ENCODE assay signal across 10 cellular contexts in genomic region chrX:153818571-153819397, GRCh38. TPM values are rescaled to one million over a fixed set of nuclear protein-coding genes. Genes with fewer than 3 reads are reported as not detected.
DNase-seq lines count a peak whose midpoint lies in the region; ATAC-seq and TF ChIP-seq lines count a peak whose summit lies in the region.
"Had no signal": no experiment of that assay in that cellular context is flagged by ENCODE, and none has a peak within 500 bp of the region (broad histone marks: within the 10 kb centered on the region; RNA-seq: fewer than 3 reads in every experiment).

No MANE protein-coding gene starts in this region.

- H3K9ac ChIP-seq in neural cell (ENCODE audit: low read length) = peak overlapping the region; percentile 79

- no peak overlapping the region for H3K27ac Mint-ChIP-seq in activated CD8-positive, alpha-beta T cell treated with anti-CD3 and anti-CD28 coated beads, Interleukin-2, amount 10 ng/mL, durations not matched to agents 7 days and 5 days

- TF ChIP-seq EP300 in neural cell (conservative IDR thresholded peaks at IDR 0.05; ENCODE audit: poor library complexity, severe bottlenecking) = peak; percentile 22

- H3K9me3 ChIP-seq in neural cell (ENCODE audit: low read length) = no peaks in the 10 kb centered on the region

- no peaks in the 10 kb centered on the region for H3K36me3 ChIP-seq in neural cell (ENCODE audit: insufficient read depth, low read length)
- H3K36me3 ChIP-seq in urinary bladder (ENCODE audit: insufficient read depth) = no peaks in the 10 kb centered on the region

- H3K9me3 Mint-ChIP-seq in activated CD8-positive, alpha-beta T cell treated with anti-CD3 and anti-CD28 coated beads, Interleukin-2, amount 10 ng/mL, durations not matched to agents 7 days and 5 days (ENCODE audit: insufficient read depth) = no peaks in the 10 kb centered on the region

- peaks cover 18% of the 10 kb centered on the region for H3K27me3 Mint-ChIP-seq in activated CD8-positive, alpha-beta T cell treated with anti-CD3 and anti-CD28 coated beads, Interleukin-2, amount 10 ng/mL, durations not matched to agents 7 days and 5 days (ENCODE audit: low read depth)

- no peak overlapping the region for H2AFZ ChIP-seq in neural cell (ENCODE audit: low read depth, low read length)

- TF ChIP-seq RAD21 in neural cell (conservative IDR thresholded peaks at IDR 0.05) = no peak

- no peaks in the 10 kb centered on the region for H3K36me3 Mint-ChIP-seq in activated CD8-positive, alpha-beta T cell treated with anti-CD3 and anti-CD28 coated beads, Interleukin-2, amount 10 ng/mL, durations not matched to agents 7 days and 5 days (ENCODE audit: low read depth)

- H3K27ac ChIP-seq in neural cell (ENCODE audit: low read length) = peak overlapping the region; percentile 82
- H3K27ac ChIP-seq in urinary bladder (ENCODE audit: low read depth) = no peak overlapping the region
- H3K27ac ChIP-seq: HL-60 had no signal

- peak overlapping the region; percentile 36 for H3K4me3 Mint-ChIP-seq in activated CD8-positive, alpha-beta T cell treated with anti-CD3 and anti-CD28 coated beads, Interleukin-2, amount 10 ng/mL, durations not matched to agents 7 days and 5 days

- H3K9me2 ChIP-seq in neural cell (ENCODE audit: insufficient read depth, low read length) = no peaks in the 10 kb centered on the region

- TF ChIP-seq POLR2A in erythroblast (IDR thresholded peaks at IDR 0.05; ENCODE audit: low read length) = no peak

- TF ChIP-seq CTCF in neural cell (IDR thresholded peaks at IDR 0.05; ENCODE audit: poor library complexity, severe bottlenecking) = no peak

- H3K4me1 Mint-ChIP-seq in activated CD8-positive, alpha-beta T cell treated with anti-CD3 and anti-CD28 coated beads, Interleukin-2, amount 10 ng/mL, durations not matched to agents 7 days and 5 days (ENCODE audit: low read depth) = peaks cover 51% of the 10 kb centered on the region

- peaks cover 65% of the 10 kb centered on the region for H3K79me2 ChIP-seq in neural cell (replicated peaks; ENCODE audit: insufficient read depth, low read length)

- POLR2A ChIA-PET in activated CD8-positive, alpha-beta T cell treated with anti-CD3 and anti-CD28 coated beads, Interleukin-2, amount 10 ng/mL, durations not matched to agents 7 days and 5 days (lab: Charles Lee) = no interaction called here

- H3K4me2 ChIP-seq in neural cell (ENCODE audit: low read length) = peak overlapping the region; percentile 6

- H4K20me1 ChIP-seq in neural cell (ENCODE audit: insufficient read depth) = no peaks in the 10 kb centered on the region

- DNase-seq in COR-L47 (lab: John Stamatoyannopoulos, UW) (peak; percentile 15), MV-4-11 (lab: John Stamatoyannopoulos, UW) (peak; percentile 1), erythroblast (lab: John Stamatoyannopoulos, UW) (peak; percentile 38 to 56), COLO829 (ENCODE audit: low spot score) (no peak)
- DNase-seq in activated CD8-positive, alpha-beta T cell treated with anti-CD3 and anti-CD28 coated beads, Interleukin-2, amount 10 ng/mL, durations not matched to agents 7 days and 5 days = peak; percentile 52

- no peaks in the 10 kb centered on the region for H3K4me1 ChIP-seq in urinary bladder (ENCODE audit: insufficient read depth)

- no peaks in the 10 kb centered on the region for H3F3A ChIP-seq in neural cell (ENCODE audit: insufficient read depth, low read length, poor library complexity, severe bottlenecking)

- CTCF ChIA-PET in activated CD8-positive, alpha-beta T cell treated with anti-CD3 and anti-CD28 coated beads, Interleukin-2, amount 10 ng/mL, durations not matched to agents 7 days and 5 days (lab: Charles Lee) = no interaction called here

- 6% methylated on average over 56 of the region's 68 CpGs for WGBS in urinary bladder

- no peaks in the 10 kb centered on the region for H3K27me3 ChIP-seq in neural cell (ENCODE audit: insufficient read depth, low read depth, low read length)

- peak overlapping the region; percentile 62 for H3K4me3 ChIP-seq in neural cell (ENCODE audit: low read length)
- peak overlapping the region; percentile 40 for H3K4me3 ChIP-seq in urinary bladder (ENCODE audit: low read depth, low read length)

- ATAC-seq in activated CD8-positive, alpha-beta T cell treated with anti-CD3 and anti-CD28 coated beads, Interleukin-2, amount 10 ng/mL, durations not matched to agents 7 days and 5 days = peak; percentile 80
- no peak for ATAC-seq in HG02885 (IDR thresholded peaks at IDR 0.05; ENCODE audit: poor library complexity, unreplicated experiment)

TF ChIP-seq in neural cell, 6 proteins besides CTCF, POLR2A, EP300 and RAD21:
- TF ChIP-seq EZH2 (IDR thresholded peaks at IDR 0.05; ENCODE audit: borderline replicate concordance, insufficient read depth, low read length, poor library complexity, severe bottlenecking) = no peak
- TF ChIP-seq POLR2AphosphoS5 (IDR thresholded peaks at IDR 0.05) = peak; percentile 69
- TF ChIP-seq SMC3 (conservative IDR thresholded peaks at IDR 0.05; ENCODE audit: poor library complexity) = peak; percentile 34
- TF ChIP-seq TAF1 (IDR thresholded peaks at IDR 0.05; ENCODE audit: low read depth) = no peak
- peak; percentile 14 for TF ChIP-seq REST (IDR thresholded peaks at IDR 0.05; ENCODE audit: borderline replicate concordance)
- TF ChIP-seq MXI1 (conservative IDR thresholded peaks at IDR 0.05; ENCODE audit: poor library complexity, severe bottlenecking) = peak; percentile 21

RNA-seq across cellular contexts. Expression of gene PDZD4, which starts 11.6 kb away (rescaled TPM):
- total RNA-seq in activated CD8-positive, alpha-beta T cell treated with anti-CD3 and anti-CD28 coated beads, Interleukin-2, amount 10 ng/mL, durations not matched to agents 7 days and 5 days = under 1 TPM; 0.10 to 0.16 TPM
- polyA plus RNA-seq in neural cell (343 and 389 TPM in 2 replicates), urinary bladder (28.0 TPM)
- polyA minus RNA-seq in neural cell = 338 and 398 TPM in 2 replicates
- 6.6 TPM for total RNA-seq in urinary bladder

RNA-seq across cellular contexts. Expression of gene SSR4, which starts 24.3 kb away (rescaled TPM):
- 100 to 1,000 TPM; 182 to 190 TPM for total RNA-seq in activated CD8-positive, alpha-beta T cell treated with anti-CD3 and anti-CD28 coated beads, Interleukin-2, amount 10 ng/mL, durations not matched to agents 7 days and 5 days
- polyA plus RNA-seq in neural cell = 186 and 192 TPM in 2 replicates
- polyA minus RNA-seq in neural cell = 71.1 and 85.2 TPM in 2 replicates
- 102 TPM for total RNA-seq in urinary bladder
- polyA plus RNA-seq in urinary bladder = 326 TPM

RNA-seq across cellular contexts. Expression of gene IDH3G, which starts 24.6 kb away (rescaled TPM):
- 10 to 100 TPM; 63.2 to 66.9 TPM for total RNA-seq in activated CD8-positive, alpha-beta T cell treated with anti-CD3 and anti-CD28 coated beads, Interleukin-2, amount 10 ng/mL, durations not matched to agents 7 days and 5 days
- 64.7 and 72.7 TPM in 2 replicates for polyA plus RNA-seq in neural cell
- 45.1 and 49.7 TPM in 2 replicates for polyA minus RNA-seq in neural cell
- 21.0 TPM for total RNA-seq in urinary bladder
- polyA plus RNA-seq in urinary bladder = 67.4 TPM

RNA-seq across cellular contexts. Expression of gene SRPK3, which starts 37.9 kb away (rescaled TPM):
- not detected for total RNA-seq in activated CD8-positive, alpha-beta T cell treated with anti-CD3 and anti-CD28 coated beads, Interleukin-2, amount 10 ng/mL, durations not matched to agents 7 days and 5 days
- polyA plus RNA-seq in neural cell = not detected in 2 replicates
- not detected in 2 replicates for polyA minus RNA-seq in neural cell
- 4.3 TPM for total RNA-seq in urinary bladder
- polyA plus RNA-seq in urinary bladder = 2.3 TPM
- polyA plus RNA-seq: liver had no signal

RNA-seq across cellular contexts. Expression of gene PLXNB3, which starts 54.7 kb away (rescaled TPM):
- 1 to 10 TPM in 1 of 2 experiments, under 1 TPM in 1; 0.83 to 1.4 TPM for total RNA-seq in activated CD8-positive, alpha-beta T cell treated with anti-CD3 and anti-CD28 coated beads, Interleukin-2, amount 10 ng/mL, durations not matched to agents 7 days and 5 days
- polyA plus RNA-seq in neural cell (0.48 and 0.76 TPM in 2 replicates), urinary bladder (25.8 TPM)
- 0.97 and 1.5 TPM in 2 replicates for polyA minus RNA-seq in neural cell
- 5.9 TPM for total RNA-seq in urinary bladder
